8 cellular contexts compared by ENCODE assay signal in genomic region chr7:114554781-114555537, GRCh38.
A peak's percentile ranks its signal among the peaks of the same experiment; 100 is the strongest.
DNase-seq lines count a peak whose midpoint lies in the region; ATAC-seq and TF ChIP-seq lines count a peak whose summit lies in the region.

No MANE protein-coding gene starts in this region.

- H3K4me1 Mint-ChIP-seq in activated T-helper 2 cell treated with anti-CD3 and anti-CD28 coated beads, Interferon-gamma antibody, Interleukin-2, Interleukin-4, amounts not matched to agents 10 μg/mL and 5 μg/mL and 100 μg/mL, durations not matched to agents 14 hours and 24 hours and 36 hours (ENCODE audit: low read depth): no peaks in the 10 kb centered on the region

- peak; percentile 62 for ATAC-seq in GM19328 (IDR thresholded peaks at IDR 0.05; ENCODE audit: unreplicated experiment)
- ATAC-seq in HG03280 (IDR thresholded peaks at IDR 0.05; ENCODE audit: unreplicated experiment): peak; percentile 85

- in situ Hi-C loops in ACHN (cut with HindIII; ENCODE audit: low pct_ligation_motif_present, low pct_unique_long_range_greater_than_20kb, low sequenced_read_pairs) (no loop called here), SK-MEL-5 (cut with HindIII; ENCODE audit: low pct_unique_long_range_greater_than_20kb, low sequenced_read_pairs) (no loop called here)

- no peaks in the 10 kb centered on the region for H3K36me3 Mint-ChIP-seq in activated T-helper 2 cell treated with anti-CD3 and anti-CD28 coated beads, Interferon-gamma antibody, Interleukin-2, Interleukin-4, amounts not matched to agents 10 μg/mL and 5 μg/mL and 100 μg/mL, durations not matched to agents 14 hours and 24 hours and 36 hours (ENCODE audit: low read depth)

- H3K27ac Mint-ChIP-seq in activated T-helper 2 cell treated with anti-CD3 and anti-CD28 coated beads, Interferon-gamma antibody, Interleukin-2, Interleukin-4, amounts not matched to agents 10 μg/mL and 5 μg/mL and 100 μg/mL, durations not matched to agents 14 hours and 24 hours and 36 hours: no peak overlapping the region

- H3K4me3 Mint-ChIP-seq in activated T-helper 2 cell treated with anti-CD3 and anti-CD28 coated beads, Interferon-gamma antibody, Interleukin-2, Interleukin-4, amounts not matched to agents 10 μg/mL and 5 μg/mL and 100 μg/mL, durations not matched to agents 14 hours and 24 hours and 36 hours (ENCODE audit: low read depth): no peak overlapping the region

- H3K27me3 ChIP-seq in WERI-Rb-1 (ENCODE audit: insufficient read depth, low read depth, severe bottlenecking) (no peaks in the 10 kb centered on the region), dorsolateral prefrontal cortex (peaks cover 0 to 4% (median 0%) of the 10 kb centered on the region in 45 donors)

- no peak overlapping the region for H3K4me3 ChIP-seq in coronary artery
- no peak overlapping the region for H3K4me3 ChIP-seq in WERI-Rb-1 (ENCODE audit: low read depth, low read length)
- no peak overlapping the region for H3K4me3 ChIP-seq in dorsolateral prefrontal cortex

- no peaks in the 10 kb centered on the region for H3K9me3 ChIP-seq in WERI-Rb-1 (ENCODE audit: severe bottlenecking)

- no peaks in the 10 kb centered on the region for H3K9me3 Mint-ChIP-seq in activated T-helper 2 cell treated with anti-CD3 and anti-CD28 coated beads, Interferon-gamma antibody, Interleukin-2, Interleukin-4, amounts not matched to agents 10 μg/mL and 5 μg/mL and 100 μg/mL, durations not matched to agents 14 hours and 24 hours and 36 hours

- no peak overlapping the region for H3K27ac ChIP-seq in coronary artery
- H3K27ac ChIP-seq in WERI-Rb-1: no peak overlapping the region
- no peak overlapping the region for H3K27ac ChIP-seq in dorsolateral prefrontal cortex

- H3K36me3 ChIP-seq in WERI-Rb-1: no peaks in the 10 kb centered on the region

- DNase-seq in ACHN (peak; percentile 83), SK-MEL-5 (ENCODE audit: low read depth, low spot score) (peak; percentile 77), coronary artery (ENCODE audit: low spot score) (no peak), WERI-Rb-1 (no peak), dorsolateral prefrontal cortex (no peak)
- DNase-seq in activated T-helper 2 cell treated with anti-CD3 and anti-CD28 coated beads, Interferon-gamma antibody, Interleukin-2, Interleukin-4, amounts not matched to agents 10 μg/mL and 5 μg/mL and 100 μg/mL, durations not matched to agents 14 hours and 24 hours and 36 hours (ENCODE audit: low spot score): no peak

- no peak for TF ChIP-seq CTCF in coronary artery (IDR thresholded peaks at IDR 0.05)
- no peak for TF ChIP-seq CTCF in WERI-Rb-1 (IDR thresholded peaks at IDR 0.05; ENCODE audit: low read depth, low read length)
- no peak for TF ChIP-seq CTCF in dorsolateral prefrontal cortex (IDR thresholded peaks at IDR 0.05 in 54 of 56, conservative IDR thresholded peaks at IDR 0.05 in 2 of 56; ENCODE audit: low read depth in 1 of 56, partially characterized antibody in 56 of 56)

- intact Hi-C loops in activated T-helper 2 cell treated with anti-CD3 and anti-CD28 coated beads, Interferon-gamma antibody, Interleukin-2, Interleukin-4, amounts not matched to agents 10 μg/mL and 5 μg/mL and 100 μg/mL, durations not matched to agents 14 hours and 24 hours and 36 hours (cut with micrococcal nuclease): no loop called here
- intact Hi-C loops in dorsolateral prefrontal cortex (cut with DNase I): no loop called here

- no peaks in the 10 kb centered on the region for H3K27me3 Mint-ChIP-seq in activated T-helper 2 cell treated with anti-CD3 and anti-CD28 coated beads, Interferon-gamma antibody, Interleukin-2, Interleukin-4, amounts not matched to agents 10 μg/mL and 5 μg/mL and 100 μg/mL, durations not matched to agents 14 hours and 24 hours and 36 hours (ENCODE audit: low read depth)

Comparison
In these comparisons a context has a peak if more than half of its experiments do, and no peak if none do; other contexts are left out.
1. DNase-seq: peak in ACHN (single experiment) and SK-MEL-5 (single experiment); none in coronary artery (single experiment), WERI-Rb-1 (single experiment), activated T-helper 2 cell treated with anti-CD3 and anti-CD28 coated beads, Interferon-gamma antibody, Interleukin-2, Interleukin-4, amounts not matched to agents 10 μg/mL and 5 μg/mL and 100 μg/mL, durations not matched to agents 14 hours and 24 hours and 36 hours (single experiment) and dorsolateral prefrontal cortex (0 of 10).